Comparison of ENCODE assay signal across 15 cellular contexts in genomic region chr13:72463561-72463960, GRCh38.
DNase-seq lines count a peak whose midpoint lies in the region; ATAC-seq, FAIRE-seq and TF ChIP-seq lines count a peak whose summit lies in the region.
"Had no signal": no experiment of that assay in that cellular context is flagged by ENCODE, and none has a peak within 500 bp of the region (broad histone marks: within the 10 kb centered on the region; RNA-seq: fewer than 3 reads in every experiment).

No MANE protein-coding gene starts in this region.

- H4K20me1 ChIP-seq in astrocyte (ENCODE audit: insufficient read depth, low read length) (no peaks in the 10 kb centered on the region), neural progenitor cell (ENCODE audit: low read depth) (no peaks in the 10 kb centered on the region)

- H3K9me3 Mint-ChIP-seq in astrocyte (ENCODE audit: unreplicated experiment) (no peaks in the 10 kb centered on the region), neural progenitor cell (no peaks in the 10 kb centered on the region), osteocyte (ENCODE audit: unreplicated experiment) (no peaks in the 10 kb centered on the region)
- H3K9me3 Mint-ChIP-seq: activated naive CD4-positive, alpha-beta T cell treated with anti-CD3 and anti-CD28 coated beads, Interleukin-2, amount 10 ng/mL, durations not matched to agents 7 days and 5 days had no signal

- H2AFZ ChIP-seq in astrocyte (ENCODE audit: low read depth, low read length), result no peak overlapping the region
- H2AFZ ChIP-seq in neural progenitor cell (replicated peaks), result peak overlapping the region; percentile 65

- DNase-seq in AG04449 (ENCODE audit: low read depth, low spot score), result peak; percentile 5
- peak; percentile 84 for DNase-seq in astrocyte (ENCODE audit: low read depth)
- no peak for DNase-seq in left ventricle myocardium inferior
- no peak for DNase-seq in neural progenitor cell (ENCODE audit: low spot score)
- no peak for DNase-seq in osteocyte (ENCODE audit: extremely low spot score, unreplicated experiment)
- no peak for DNase-seq in amygdala (lab: John Stamatoyannopoulos, UW)
- no peak for DNase-seq in activated CD4-positive, CD25-positive, alpha-beta regulatory T cell (lab: John Stamatoyannopoulos, UW)
- DNase-seq: activated naive CD4-positive, alpha-beta T cell treated with anti-CD3 and anti-CD28 coated beads, Interleukin-2, amount 10 ng/mL, durations not matched to agents 7 days and 5 days; colonic mucosa; H7; naive thymus-derived CD8-positive, alpha-beta T cell; NCI-H1694 treated with DMSO at 0.1 percent for 48 hours; SIG-M5 had no signal

- peaks cover 6% of the 10 kb centered on the region for H3K27me3 Mint-ChIP-seq in astrocyte (ENCODE audit: low read depth, unreplicated experiment)
- H3K27me3 Mint-ChIP-seq in neural progenitor cell (ENCODE audit: insufficient read depth, low read depth), result no peaks in the 10 kb centered on the region
- H3K27me3 Mint-ChIP-seq in osteocyte (ENCODE audit: unreplicated experiment), result peaks cover 18% of the 10 kb centered on the region
- H3K27me3 Mint-ChIP-seq: activated naive CD4-positive, alpha-beta T cell treated with anti-CD3 and anti-CD28 coated beads, Interleukin-2, amount 10 ng/mL, durations not matched to agents 7 days and 5 days had no signal

- FAIRE-seq in astrocyte (lab: Jason Lieb, UNC), result no peak

- TF ChIP-seq CTCF in AG04449 (IDR thresholded peaks at IDR 0.05; ENCODE audit: insufficient read depth, low read length, missing control alignments) (no peak), astrocyte (IDR thresholded peaks at IDR 0.05; ENCODE audit: insufficient read depth, low read depth, low read length) (no peak), left ventricle myocardium inferior (IDR thresholded peaks at IDR 0.05; ENCODE audit: borderline replicate concordance) (no peak), neural progenitor cell (IDR thresholded peaks at IDR 0.05) (no peak), osteocyte (IDR thresholded peaks at IDR 0.05) (no peak)

- H3K9ac ChIP-seq in astrocyte (ENCODE audit: low read length) (no peak overlapping the region), neural progenitor cell (no peak overlapping the region)

- H3K4me3 ChIP-seq in AG04449 (ENCODE audit: low read depth, low read length) (no peak overlapping the region), astrocyte (ENCODE audit: insufficient read depth, low read depth, low read length) (no peak overlapping the region), left ventricle myocardium inferior (no peak overlapping the region), neural progenitor cell (no peak overlapping the region)
- H3K4me3 ChIP-seq: colonic mucosa, esophagus muscularis mucosa had no signal

- H3K36me3 ChIP-seq in astrocyte (ENCODE audit: insufficient read depth, low read length) (no peaks in the 10 kb centered on the region), left ventricle myocardium inferior (no peaks in the 10 kb centered on the region), neural progenitor cell (no peaks in the 10 kb centered on the region)
- H3K36me3 ChIP-seq: colonic mucosa, esophagus muscularis mucosa had no signal

- intact Hi-C loops in left ventricle myocardium inferior (cut with micrococcal nuclease), result no loop called here

- no peaks in the 10 kb centered on the region for H3K4me1 ChIP-seq in astrocyte (ENCODE audit: insufficient read depth, low read length)
- peaks cover 11% of the 10 kb centered on the region for H3K4me1 ChIP-seq in left ventricle myocardium inferior
- H3K4me1 ChIP-seq in neural progenitor cell, result peaks cover 3% of the 10 kb centered on the region
- H3K4me1 ChIP-seq: colonic mucosa had no signal

- peaks cover 10% of the 10 kb centered on the region for H3K4me1 Mint-ChIP-seq in astrocyte (ENCODE audit: low read depth, unreplicated experiment)
- peaks cover 16% of the 10 kb centered on the region for H3K4me1 Mint-ChIP-seq in neural progenitor cell
- H3K4me1 Mint-ChIP-seq in osteocyte (ENCODE audit: unreplicated experiment), result peaks cover 9% of the 10 kb centered on the region
- H3K4me1 Mint-ChIP-seq: activated naive CD4-positive, alpha-beta T cell treated with anti-CD3 and anti-CD28 coated beads, Interleukin-2, amount 10 ng/mL, durations not matched to agents 7 days and 5 days; naive thymus-derived CD8-positive, alpha-beta T cell had no signal

- no peak overlapping the region for H3K4me2 ChIP-seq in astrocyte (ENCODE audit: low read length)
- no peak overlapping the region for H3K4me2 ChIP-seq in neural progenitor cell

- no peaks in the 10 kb centered on the region for H3K9me3 ChIP-seq in astrocyte (ENCODE audit: insufficient read depth, low read depth, low read length)
- no peaks in the 10 kb centered on the region for H3K9me3 ChIP-seq in left ventricle myocardium inferior (replicated peaks)
- no peaks in the 10 kb centered on the region for H3K9me3 ChIP-seq in neural progenitor cell (ENCODE audit: low read depth)
- H3K9me3 ChIP-seq: colonic mucosa, esophagus muscularis mucosa had no signal

- H3K4me3 Mint-ChIP-seq in astrocyte (ENCODE audit: unreplicated experiment), result no peak overlapping the region
- no peak overlapping the region for H3K4me3 Mint-ChIP-seq in neural progenitor cell
- H3K4me3 Mint-ChIP-seq in osteocyte (ENCODE audit: unreplicated experiment), result no peak overlapping the region
- H3K4me3 Mint-ChIP-seq: activated naive CD4-positive, alpha-beta T cell treated with anti-CD3 and anti-CD28 coated beads, Interleukin-2, amount 10 ng/mL, durations not matched to agents 7 days and 5 days; naive thymus-derived CD8-positive, alpha-beta T cell had no signal

- CTCF ChIA-PET in AG04449 (lab: Yijun Ruan, JAX), result no interaction called here

- H3K36me3 Mint-ChIP-seq in astrocyte (ENCODE audit: low read depth, unreplicated experiment) (no peaks in the 10 kb centered on the region), neural progenitor cell (no peaks in the 10 kb centered on the region), osteocyte (ENCODE audit: unreplicated experiment) (no peaks in the 10 kb centered on the region)
- H3K36me3 Mint-ChIP-seq: activated naive CD4-positive, alpha-beta T cell treated with anti-CD3 and anti-CD28 coated beads, Interleukin-2, amount 10 ng/mL, durations not matched to agents 7 days and 5 days; naive thymus-derived CD8-positive, alpha-beta T cell had no signal

- no peaks in the 10 kb centered on the region for H3K27me3 ChIP-seq in astrocyte (ENCODE audit: insufficient read depth, low read length)
- no peaks in the 10 kb centered on the region for H3K27me3 ChIP-seq in left ventricle myocardium inferior (ENCODE audit: low read depth)
- H3K27me3 ChIP-seq in neural progenitor cell, result no peaks in the 10 kb centered on the region
- H3K27me3 ChIP-seq: colonic mucosa, esophagus muscularis mucosa had no signal

- H3F3A ChIP-seq in neural progenitor cell (ENCODE audit: low read depth), result no peaks in the 10 kb centered on the region

- ATAC-seq in HG03175 (IDR thresholded peaks at IDR 0.05; ENCODE audit: unreplicated experiment), result no peak
- ATAC-seq: naive thymus-derived CD8-positive, alpha-beta T cell had no signal

- POLR2A ChIA-PET in AG04449 (lab: Yijun Ruan, JAX), result no interaction called here

- H3K27ac Mint-ChIP-seq in astrocyte (ENCODE audit: unreplicated experiment) (peak overlapping the region; percentile 21), neural progenitor cell (peak overlapping the region; percentile 25), osteocyte (ENCODE audit: unreplicated experiment) (no peak overlapping the region)
- H3K27ac Mint-ChIP-seq: activated naive CD4-positive, alpha-beta T cell treated with anti-CD3 and anti-CD28 coated beads, Interleukin-2, amount 10 ng/mL, durations not matched to agents 7 days and 5 days; naive thymus-derived CD8-positive, alpha-beta T cell had no signal

- H3K79me2 ChIP-seq in astrocyte (ENCODE audit: insufficient read depth, low read length) (no peaks in the 10 kb centered on the region), neural progenitor cell (ENCODE audit: low read depth) (no peaks in the 10 kb centered on the region)

- H3K27ac ChIP-seq in astrocyte (ENCODE audit: low read depth, low read length), result no peak overlapping the region
- H3K27ac ChIP-seq in left ventricle myocardium inferior (replicated peaks), result peak overlapping the region; percentile 8
- H3K27ac ChIP-seq in neural progenitor cell, result no peak overlapping the region
- H3K27ac ChIP-seq: colonic mucosa had no signal

Comparison
In these comparisons a context has a peak if more than half of its experiments do, and no peak if none do; other contexts are left out.
1. DNase-seq: peak in AG04449 (single experiment) and astrocyte (single experiment); none in left ventricle myocardium inferior (single experiment), neural progenitor cell (single experiment), osteocyte (single experiment), amygdala (0 of 56) and activated CD4-positive, CD25-positive, alpha-beta regulatory T cell (0 of 4).